22 cellular contexts compared by ENCODE assay signal in the genomic region with DNA sequence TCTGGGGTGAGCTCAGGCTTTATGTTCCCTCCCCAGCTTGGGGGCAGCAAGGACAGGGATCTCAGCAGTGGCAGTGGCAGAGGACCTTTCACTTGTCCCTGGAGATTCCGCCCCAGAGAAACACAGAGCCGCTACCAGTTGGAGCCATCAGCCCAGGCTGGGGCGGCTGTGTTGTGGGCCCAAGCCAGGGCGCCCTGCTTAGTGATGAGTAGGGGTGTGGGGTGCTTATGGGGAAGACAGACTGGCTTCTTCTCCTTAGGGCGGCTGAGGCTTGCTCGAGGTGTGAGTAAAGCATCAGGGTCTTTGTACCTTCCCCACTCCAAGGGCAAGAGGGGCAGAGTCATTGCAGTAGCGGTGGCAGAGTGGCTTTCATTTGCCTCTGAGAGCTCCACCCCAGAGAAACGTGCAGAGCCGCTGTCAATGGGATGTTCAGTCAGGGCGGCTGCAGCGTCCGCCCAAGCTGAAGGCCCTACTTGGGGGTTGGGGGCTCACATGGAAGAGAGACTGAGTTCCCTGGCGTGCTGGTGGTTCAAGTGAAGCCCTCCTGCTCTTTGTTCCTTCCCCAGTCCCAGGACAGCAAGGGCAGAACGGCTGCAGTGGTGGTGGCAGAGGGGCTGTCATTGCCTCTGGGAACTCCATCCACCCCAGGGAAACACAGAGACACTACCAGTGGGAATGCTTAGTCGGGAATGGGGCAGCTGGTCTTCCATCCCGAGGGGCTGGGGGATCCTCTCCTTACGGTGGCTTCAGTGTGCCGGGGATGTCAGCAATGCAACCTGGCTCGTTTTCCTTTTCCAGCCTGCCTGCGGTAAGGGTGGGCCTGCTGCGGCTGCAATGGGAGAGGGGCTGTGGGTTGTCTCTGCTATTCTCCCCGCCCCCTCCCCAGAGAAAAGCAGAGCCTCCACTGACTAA.
"Had no signal": no experiment of that assay in that cellular context is flagged by ENCODE, and none has a peak within 500 bp of the region (broad histone marks: within the 10 kb centered on the region; RNA-seq: fewer than 3 reads in every experiment).

No MANE protein-coding gene starts in this region.

- H3K4me3 Mint-ChIP-seq: activated B cell treated with CpG ODN at 0.5 μM for 24 hours; activated CD8-positive, alpha-beta T cell treated with anti-CD3 and anti-CD28 coated beads for 36 hours; activated naive CD4-positive, alpha-beta T cell treated with anti-CD3 and anti-CD28 coated beads for 36 hours; activated naive CD8-positive, alpha-beta T cell treated with anti-CD3 and anti-CD28 coated beads, Interleukin-2, amount 50 U/mL, for 24 hours; type B pancreatic cell had no signal

- H3K27me3 ChIP-seq: breast epithelium, esophagus muscularis mucosa, gastroesophageal sphincter, heart left ventricle, testis had no signal

- H3K27me3 Mint-ChIP-seq: activated B cell treated with CpG ODN at 0.5 μM for 24 hours; activated CD8-positive, alpha-beta T cell treated with anti-CD3 and anti-CD28 coated beads for 36 hours; activated naive CD8-positive, alpha-beta T cell treated with anti-CD3 and anti-CD28 coated beads, Interleukin-2, amount 50 U/mL, for 24 hours; progenitor cell of endocrine pancreas; type B pancreatic cell had no signal

- ATAC-seq: activated CD8-positive, alpha-beta T cell treated with anti-CD3 and anti-CD28 coated beads for 36 hours; activated naive CD8-positive, alpha-beta T cell treated with anti-CD3 and anti-CD28 coated beads, Interleukin-2, amount 50 U/mL, for 24 hours; gastroesophageal sphincter had no signal

- DNase-seq: activated B cell treated with CpG ODN at 0.5 μM for 24 hours; activated CD4-positive, alpha-beta T cell treated with anti-CD3 and anti-CD28 coated beads for 48 hours; activated CD8-positive, alpha-beta T cell treated with anti-CD3 and anti-CD28 coated beads for 36 hours; activated naive CD4-positive, alpha-beta T cell treated with anti-CD3 and anti-CD28 coated beads for 36 hours; activated naive CD8-positive, alpha-beta T cell treated with anti-CD3 and anti-CD28 coated beads, Interleukin-2, amount 50 U/mL, for 24 hours; activated T-cell treated with anti-CD3 and anti-CD28 coated beads, Interleukin-2, amount 50 U/mL, for 1 hour; anterior cingulate cortex; cerebellar nuclear complex; effector CD8-positive, alpha-beta T cell; kidney glomerular epithelial cell; left ventricle myocardium inferior; mammary epithelial cell; midbrain; stimulated activated CD4-positive, alpha-beta T cell treated with anti-CD3 and anti-CD28 coated beads, Interleukin-2, amount 100 ng/mL, for 48 hours; testis had no signal

- H3K9me3 Mint-ChIP-seq: activated B cell treated with CpG ODN at 0.5 μM for 24 hours; activated CD8-positive, alpha-beta T cell treated with anti-CD3 and anti-CD28 coated beads for 36 hours had no signal

- H3K27ac ChIP-seq: breast epithelium, esophagus muscularis mucosa, gastroesophageal sphincter, heart left ventricle, left ventricle myocardium inferior, testis had no signal

- H3K4me3 ChIP-seq: breast epithelium, esophagus muscularis mucosa, gastroesophageal sphincter, heart left ventricle, left ventricle myocardium inferior had no signal

- H3K4me1 ChIP-seq: breast epithelium, esophagus muscularis mucosa, gastroesophageal sphincter, heart left ventricle, left ventricle myocardium inferior, testis had no signal

- H3K36me3 ChIP-seq: breast epithelium, esophagus muscularis mucosa, gastroesophageal sphincter, heart left ventricle, left ventricle myocardium inferior had no signal

- H3K9me3 ChIP-seq: breast epithelium, esophagus muscularis mucosa, gastroesophageal sphincter, heart left ventricle, left ventricle myocardium inferior, testis had no signal

- H3K27ac Mint-ChIP-seq: activated B cell treated with CpG ODN at 0.5 μM for 24 hours; activated CD8-positive, alpha-beta T cell treated with anti-CD3 and anti-CD28 coated beads for 36 hours; activated naive CD4-positive, alpha-beta T cell treated with anti-CD3 and anti-CD28 coated beads for 36 hours; activated naive CD8-positive, alpha-beta T cell treated with anti-CD3 and anti-CD28 coated beads, Interleukin-2, amount 50 U/mL, for 24 hours; activated T-helper 2 cell treated with anti-CD3 and anti-CD28 coated beads, Interferon-gamma antibody, Interleukin-2, Interleukin-4, amounts not matched to agents 10 μg/mL and 5 μg/mL and 100 μg/mL, durations not matched to agents 14 hours and 24 hours and 36 hours; type B pancreatic cell had no signal

- H3K4me1 Mint-ChIP-seq: activated B cell treated with CpG ODN at 0.5 μM for 24 hours; activated naive CD8-positive, alpha-beta T cell treated with anti-CD3 and anti-CD28 coated beads, Interleukin-2, amount 50 U/mL, for 24 hours had no signal
